In the genomic region with DNA sequence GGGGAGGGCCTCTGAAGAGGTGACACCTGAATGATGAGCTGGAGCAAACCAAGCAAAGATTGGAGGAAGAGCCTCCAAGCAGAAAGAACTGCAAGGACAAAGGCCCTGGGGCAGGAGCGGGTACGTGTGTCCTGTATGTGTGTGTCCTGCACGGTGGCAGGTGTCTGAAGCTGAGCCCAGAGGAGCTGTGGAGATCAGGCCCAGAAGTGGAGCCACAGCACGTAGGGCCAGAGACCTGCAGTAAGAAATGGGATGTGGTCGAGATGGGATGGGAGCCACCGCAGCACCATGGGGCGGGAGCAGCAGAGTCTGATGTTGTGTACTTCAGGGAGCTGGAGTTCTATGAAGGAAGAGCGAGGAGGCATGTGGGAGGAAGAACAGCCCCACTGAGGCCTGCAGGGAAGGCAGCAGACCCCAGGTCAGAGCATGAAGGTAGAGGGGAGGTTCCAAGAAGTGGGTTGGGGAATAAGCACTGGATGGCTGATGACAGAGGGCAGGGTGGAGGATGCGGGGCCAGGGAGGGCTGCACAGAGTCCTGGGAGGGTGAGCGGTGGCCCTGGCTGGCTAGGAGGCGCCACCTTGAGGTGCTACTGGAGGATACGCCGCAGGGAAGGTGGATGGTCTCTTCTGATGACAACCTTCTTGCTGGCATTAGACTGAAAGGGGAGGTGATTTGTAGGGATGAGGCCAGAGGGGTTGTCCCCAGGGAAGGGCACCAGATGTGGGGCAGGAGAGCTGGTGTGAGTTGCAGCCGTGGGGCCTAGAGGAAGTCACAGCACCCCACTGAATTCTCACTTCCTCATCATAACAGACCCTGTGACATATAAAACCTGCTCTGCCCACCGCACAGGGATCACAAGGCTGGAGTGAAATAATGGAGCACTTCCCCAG, we compare ENCODE assay signal across 2 cellular contexts.
A peak's percentile ranks its signal among the peaks of the same experiment; 100 is the strongest.
TF ChIP-seq lines count a peak whose summit lies in the region.

No MANE protein-coding gene starts in this region.

TF ChIP-seq in IMR-90, 13 proteins besides CTCF, POLR2A, EP300 and RAD21:
- TF ChIP-seq NFE2L2 (IDR thresholded peaks at IDR 0.05; ENCODE audit: low read depth, low read length): no peak
- TF ChIP-seq SMC3 (IDR thresholded peaks at IDR 0.05; ENCODE audit: low read depth, low read length): peak; percentile 61

TF ChIP-seq in HepG2, 621 proteins besides CTCF, POLR2A, EP300 and RAD21 (continues in another document):
- TF ChIP-seq ZSCAN22 (CRISPR knock-in tag; IDR thresholded peaks at IDR 0.05) (no peak), HDAC1 (CRISPR knock-in tag; IDR thresholded peaks at IDR 0.05) (no peak), TSC22D2 (CRISPR knock-in tag; IDR thresholded peaks at IDR 0.05; ENCODE audit: borderline replicate concordance) (no peak), CBX1 (IDR thresholded peaks at IDR 0.05; ENCODE audit: low read depth) (no peak), ZNF749 (CRISPR knock-in tag; IDR thresholded peaks at IDR 0.05; ENCODE audit: borderline replicate concordance) (no peak), ATF3 (CRISPR knock-in tag; IDR thresholded peaks at IDR 0.05) (no peak), ZNF83 (CRISPR knock-in tag; IDR thresholded peaks at IDR 0.05; ENCODE audit: borderline replicate concordance) (no peak; the same call in 1 of the 2 replicates), RFX3 (CRISPR knock-in tag; IDR thresholded peaks at IDR 0.05) (no peak), SMARCE1 (IDR thresholded peaks at IDR 0.05; ENCODE audit: borderline replicate concordance) (no peak), NR3C1 (CRISPR knock-in tag; IDR thresholded peaks at IDR 0.05) (no peak), CREB1 (IDR thresholded peaks at IDR 0.05) (no peak), CREB1 (CRISPR knock-in tag; IDR thresholded peaks at IDR 0.05) (no peak), CAMTA2 (CRISPR knock-in tag; IDR thresholded peaks at IDR 0.05; ENCODE audit: borderline replicate concordance) (no peak), ATF2 (CRISPR knock-in tag; IDR thresholded peaks at IDR 0.05) (no peak), NFKB2 (CRISPR knock-in tag; IDR thresholded peaks at IDR 0.05; ENCODE audit: borderline replicate concordance) (peak; percentile 61; the same call in 1 of the 2 replicates), ZMAT3 (CRISPR knock-in tag; conservative IDR thresholded peaks at IDR 0.05) (no peak), NFE2L1 (CRISPR knock-in tag; IDR thresholded peaks at IDR 0.05; ENCODE audit: borderline replicate concordance) (no peak), HNRNPL (IDR thresholded peaks at IDR 0.05; ENCODE audit: low read depth, low read length) (no peak), ZNF10 (CRISPR knock-in tag; IDR thresholded peaks at IDR 0.05; ENCODE audit: borderline replicate concordance, low read depth) (no peak), ZNF230 (CRISPR knock-in tag; IDR thresholded peaks at IDR 0.05) (no peak), ZNF501 (CRISPR knock-in tag; IDR thresholded peaks at IDR 0.05) (no peak), ARID3A (IDR thresholded peaks at IDR 0.05; ENCODE audit: low read depth, low read length) (no peak), ZSCAN21 (CRISPR knock-in tag; IDR thresholded peaks at IDR 0.05; ENCODE audit: borderline replicate concordance) (no peak), ZBTB8A (CRISPR knock-in tag; IDR thresholded peaks at IDR 0.05; ENCODE audit: borderline replicate concordance, low read depth) (no peak), ETV6 (CRISPR knock-in tag; conservative IDR thresholded peaks at IDR 0.05) (no peak), BORCS8-MEF2B (CRISPR knock-in tag; IDR thresholded peaks at IDR 0.05) (no peak), ZNF746 (CRISPR knock-in tag; IDR thresholded peaks at IDR 0.05) (no peak), CHD4 (IDR thresholded peaks at IDR 0.05; ENCODE audit: borderline replicate concordance, low read length) (no peak), ZNF607 (CRISPR knock-in tag; IDR thresholded peaks at IDR 0.05; ENCODE audit: borderline replicate concordance) (no peak), ZNF275 (CRISPR knock-in tag; IDR thresholded peaks at IDR 0.05; ENCODE audit: borderline replicate concordance) (no peak), NBN (conservative IDR thresholded peaks at IDR 0.05) (no peak), MAF1 (CRISPR knock-in tag; IDR thresholded peaks at IDR 0.05; ENCODE audit: borderline replicate concordance) (no peak), ARNT (IDR thresholded peaks at IDR 0.05) (no peak), ZNF644 (CRISPR knock-in tag; IDR thresholded peaks at IDR 0.05; ENCODE audit: low read depth) (no peak), PRPF4 (IDR thresholded peaks at IDR 0.05; ENCODE audit: low read depth, low read length, poor library complexity, severe bottlenecking) (no peak), MAFG (CRISPR knock-in tag; IDR thresholded peaks at IDR 0.05) (no peak), ZSCAN29 (CRISPR knock-in tag; conservative IDR thresholded peaks at IDR 0.05) (no peak), ZNF841 (CRISPR knock-in tag; IDR thresholded peaks at IDR 0.05; ENCODE audit: borderline replicate concordance) (no peak), KDM5A (IDR thresholded peaks at IDR 0.05; ENCODE audit: borderline replicate concordance, low read length) (no peak)
- TF ChIP-seq, protein P1, sequence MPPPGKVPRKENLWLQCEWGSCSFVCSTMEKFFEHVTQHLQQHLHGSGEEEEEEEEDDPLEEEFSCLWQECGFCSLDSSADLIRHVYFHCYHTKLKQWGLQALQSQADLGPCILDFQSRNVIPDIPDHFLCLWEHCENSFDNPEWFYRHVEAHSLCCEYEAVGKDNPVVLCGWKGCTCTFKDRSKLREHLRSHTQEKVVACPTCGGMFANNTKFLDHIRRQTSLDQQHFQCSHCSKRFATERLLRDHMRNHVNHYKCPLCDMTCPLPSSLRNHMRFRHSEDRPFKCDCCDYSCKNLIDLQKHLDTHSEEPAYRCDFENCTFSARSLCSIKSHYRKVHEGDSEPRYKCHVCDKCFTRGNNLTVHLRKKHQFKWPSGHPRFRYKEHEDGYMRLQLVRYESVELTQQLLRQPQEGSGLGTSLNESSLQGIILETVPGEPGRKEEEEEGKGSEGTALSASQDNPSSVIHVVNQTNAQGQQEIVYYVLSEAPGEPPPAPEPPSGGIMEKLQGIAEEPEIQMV (CRISPR knock-in tag; IDR thresholded peaks at IDR 0.05; ENCODE audit: low read depth): no peak
- TF ChIP-seq, protein P2, sequence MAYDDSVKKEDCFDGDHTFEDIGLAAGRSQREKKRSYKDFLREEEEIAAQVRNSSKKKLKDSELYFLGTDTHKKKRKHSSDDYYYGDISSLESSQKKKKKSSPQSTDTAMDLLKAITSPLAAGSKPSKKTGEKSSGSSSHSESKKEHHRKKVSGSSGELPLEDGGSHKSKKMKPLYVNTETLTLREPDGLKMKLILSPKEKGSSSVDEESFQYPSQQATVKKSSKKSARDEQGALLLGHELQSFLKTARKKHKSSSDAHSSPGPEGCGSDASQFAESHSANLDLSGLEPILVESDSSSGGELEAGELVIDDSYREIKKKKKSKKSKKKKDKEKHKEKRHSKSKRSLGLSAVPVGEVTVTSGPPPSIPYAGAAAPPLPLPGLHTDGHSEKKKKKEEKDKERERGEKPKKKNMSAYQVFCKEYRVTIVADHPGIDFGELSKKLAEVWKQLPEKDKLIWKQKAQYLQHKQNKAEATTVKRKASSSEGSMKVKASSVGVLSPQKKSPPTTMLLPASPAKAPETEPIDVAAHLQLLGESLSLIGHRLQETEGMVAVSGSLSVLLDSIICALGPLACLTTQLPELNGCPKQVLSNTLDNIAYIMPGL (CRISPR knock-in tag; IDR thresholded peaks at IDR 0.05; ENCODE audit: borderline replicate concordance in 1 of 2, low read depth in 1 of 2): peak in 1 of 2 experiments; percentile 59; a peak in 1 of 4 replicates
- TF ChIP-seq, protein P3, sequence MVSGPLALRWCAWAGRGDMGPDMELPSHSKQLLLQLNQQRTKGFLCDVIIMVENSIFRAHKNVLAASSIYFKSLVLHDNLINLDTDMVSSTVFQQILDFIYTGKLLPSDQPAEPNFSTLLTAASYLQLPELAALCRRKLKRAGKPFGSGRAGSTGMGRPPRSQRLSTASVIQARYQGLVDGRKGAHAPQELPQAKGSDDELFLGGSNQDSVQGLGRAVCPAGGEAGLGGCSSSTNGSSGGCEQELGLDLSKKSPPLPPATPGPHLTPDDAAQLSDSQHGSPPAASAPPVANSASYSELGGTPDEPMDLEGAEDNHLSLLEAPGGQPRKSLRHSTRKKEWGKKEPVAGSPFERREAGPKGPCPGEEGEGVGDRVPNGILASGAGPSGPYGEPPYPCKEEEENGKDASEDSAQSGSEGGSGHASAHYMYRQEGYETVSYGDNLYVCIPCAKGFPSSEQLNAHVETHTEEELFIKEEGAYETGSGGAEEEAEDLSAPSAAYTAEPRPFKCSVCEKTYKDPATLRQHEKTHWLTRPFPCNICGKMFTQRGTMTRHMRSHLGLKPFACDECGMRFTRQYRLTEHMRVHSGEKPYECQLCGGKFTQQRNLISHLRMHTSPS (CRISPR knock-in tag; IDR thresholded peaks at IDR 0.05; ENCODE audit: low read depth): 0 out of 2 replicates have a peak, but pooled peaks have one; percentile 34
- TF ChIP-seq, protein P4, sequence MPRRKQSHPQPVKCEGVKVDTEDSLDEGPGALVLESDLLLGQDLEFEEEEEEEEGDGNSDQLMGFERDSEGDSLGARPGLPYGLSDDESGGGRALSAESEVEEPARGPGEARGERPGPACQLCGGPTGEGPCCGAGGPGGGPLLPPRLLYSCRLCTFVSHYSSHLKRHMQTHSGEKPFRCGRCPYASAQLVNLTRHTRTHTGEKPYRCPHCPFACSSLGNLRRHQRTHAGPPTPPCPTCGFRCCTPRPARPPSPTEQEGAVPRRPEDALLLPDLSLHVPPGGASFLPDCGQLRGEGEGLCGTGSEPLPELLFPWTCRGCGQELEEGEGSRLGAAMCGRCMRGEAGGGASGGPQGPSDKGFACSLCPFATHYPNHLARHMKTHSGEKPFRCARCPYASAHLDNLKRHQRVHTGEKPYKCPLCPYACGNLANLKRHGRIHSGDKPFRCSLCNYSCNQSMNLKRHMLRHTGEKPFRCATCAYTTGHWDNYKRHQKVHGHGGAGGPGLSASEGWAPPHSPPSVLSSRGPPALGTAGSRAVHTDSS (CRISPR knock-in tag; conservative IDR thresholded peaks at IDR 0.05): no peak
